In the genomic region with DNA sequence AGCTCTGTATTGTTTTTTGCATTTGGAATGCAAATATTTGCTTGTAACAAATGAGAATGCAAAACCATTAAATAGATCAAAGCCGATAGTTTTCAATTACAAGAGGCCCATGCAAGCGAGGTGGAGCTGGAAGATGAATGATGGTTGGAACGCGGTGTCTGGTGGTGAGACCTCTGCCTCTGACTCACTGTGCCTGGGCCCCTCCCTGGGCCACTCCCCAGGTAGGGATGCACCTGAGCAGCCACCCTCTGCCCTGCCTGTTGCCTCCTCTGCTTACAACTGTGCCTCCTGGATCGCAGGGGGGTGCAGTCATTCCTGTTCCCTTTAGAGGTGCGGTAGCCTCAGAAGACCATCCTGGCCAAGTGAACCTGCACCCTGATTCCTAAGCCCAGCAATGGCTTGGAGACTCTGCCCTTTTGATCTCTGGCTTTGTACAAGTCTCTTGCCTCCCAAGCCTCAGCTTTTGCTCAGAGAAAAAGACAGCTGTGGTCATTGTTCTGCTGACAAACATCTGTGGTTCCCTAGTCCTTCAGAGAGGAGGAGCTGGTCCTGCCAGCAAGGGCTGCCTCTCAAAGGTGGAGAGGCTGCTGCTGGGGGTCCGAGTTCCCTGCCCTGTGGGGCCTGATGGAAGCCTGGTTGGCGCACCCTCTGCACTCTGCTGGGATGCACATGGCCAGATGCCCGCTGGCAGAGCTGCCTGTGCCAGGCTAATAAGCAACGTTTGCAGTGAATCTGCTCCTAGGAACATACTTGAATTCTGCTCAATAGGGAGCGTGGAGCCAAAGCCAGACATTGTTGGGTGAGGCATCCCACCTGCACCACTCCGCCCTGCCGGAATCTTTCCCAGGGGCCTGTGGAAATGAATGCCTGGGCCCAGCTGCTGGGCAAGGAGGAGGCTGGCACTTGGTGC, we compare ENCODE assay signal across 2 cellular contexts.
TF ChIP-seq lines count a peak whose summit lies in the region.

No MANE protein-coding gene starts in this region.

TF ChIP-seq in SK-N-SH, 30 proteins besides CTCF, POLR2A, EP300 and RAD21 (continued from another document):
- TF ChIP-seq, protein P1, sequence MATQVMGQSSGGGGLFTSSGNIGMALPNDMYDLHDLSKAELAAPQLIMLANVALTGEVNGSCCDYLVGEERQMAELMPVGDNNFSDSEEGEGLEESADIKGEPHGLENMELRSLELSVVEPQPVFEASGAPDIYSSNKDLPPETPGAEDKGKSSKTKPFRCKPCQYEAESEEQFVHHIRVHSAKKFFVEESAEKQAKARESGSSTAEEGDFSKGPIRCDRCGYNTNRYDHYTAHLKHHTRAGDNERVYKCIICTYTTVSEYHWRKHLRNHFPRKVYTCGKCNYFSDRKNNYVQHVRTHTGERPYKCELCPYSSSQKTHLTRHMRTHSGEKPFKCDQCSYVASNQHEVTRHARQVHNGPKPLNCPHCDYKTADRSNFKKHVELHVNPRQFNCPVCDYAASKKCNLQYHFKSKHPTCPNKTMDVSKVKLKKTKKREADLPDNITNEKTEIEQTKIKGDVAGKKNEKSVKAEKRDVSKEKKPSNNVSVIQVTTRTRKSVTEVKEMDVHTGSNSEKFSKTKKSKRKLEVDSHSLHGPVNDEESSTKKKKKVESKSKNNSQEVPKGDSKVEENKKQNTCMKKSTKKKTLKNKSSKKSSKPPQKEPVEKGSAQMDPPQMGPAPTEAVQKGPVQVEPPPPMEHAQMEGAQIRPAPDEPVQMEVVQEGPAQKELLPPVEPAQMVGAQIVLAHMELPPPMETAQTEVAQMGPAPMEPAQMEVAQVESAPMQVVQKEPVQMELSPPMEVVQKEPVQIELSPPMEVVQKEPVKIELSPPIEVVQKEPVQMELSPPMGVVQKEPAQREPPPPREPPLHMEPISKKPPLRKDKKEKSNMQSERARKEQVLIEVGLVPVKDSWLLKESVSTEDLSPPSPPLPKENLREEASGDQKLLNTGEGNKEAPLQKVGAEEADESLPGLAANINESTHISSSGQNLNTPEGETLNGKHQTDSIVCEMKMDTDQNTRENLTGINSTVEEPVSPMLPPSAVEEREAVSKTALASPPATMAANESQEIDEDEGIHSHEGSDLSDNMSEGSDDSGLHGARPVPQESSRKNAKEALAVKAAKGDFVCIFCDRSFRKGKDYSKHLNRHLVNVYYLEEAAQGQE (IDR thresholded peaks at IDR 0.05; ENCODE audit: low read depth, low read length): no peak
TF ChIP-seq in SK-N-SH: peak in this region for 0.

TF ChIP-seq in SK-N-SH treated with all-trans-retinoic acid at 6 μM for 48 hours, 23 proteins besides CTCF, POLR2A, EP300 and RAD21 (continued from another document):
- TF ChIP-seq, protein P2, sequence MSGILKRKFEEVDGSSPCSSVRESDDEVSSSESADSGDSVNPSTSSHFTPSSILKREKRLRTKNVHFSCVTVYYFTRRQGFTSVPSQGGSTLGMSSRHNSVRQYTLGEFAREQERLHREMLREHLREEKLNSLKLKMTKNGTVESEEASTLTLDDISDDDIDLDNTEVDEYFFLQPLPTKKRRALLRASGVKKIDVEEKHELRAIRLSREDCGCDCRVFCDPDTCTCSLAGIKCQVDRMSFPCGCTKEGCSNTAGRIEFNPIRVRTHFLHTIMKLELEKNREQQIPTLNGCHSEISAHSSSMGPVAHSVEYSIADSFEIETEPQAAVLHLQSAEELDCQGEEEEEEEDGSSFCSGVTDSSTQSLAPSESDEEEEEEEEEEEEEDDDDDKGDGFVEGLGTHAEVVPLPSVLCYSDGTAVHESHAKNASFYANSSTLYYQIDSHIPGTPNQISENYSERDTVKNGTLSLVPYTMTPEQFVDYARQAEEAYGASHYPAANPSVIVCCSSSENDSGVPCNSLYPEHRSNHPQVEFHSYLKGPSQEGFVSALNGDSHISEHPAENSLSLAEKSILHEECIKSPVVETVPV (CRISPR knock-in tag; IDR thresholded peaks at IDR 0.05): no peak
- TF ChIP-seq GLIS3 (CRISPR knock-in tag; IDR thresholded peaks at IDR 0.05) (no peak), ZFP30 (CRISPR knock-in tag; IDR thresholded peaks at IDR 0.05) (no peak), CSDC2 (CRISPR knock-in tag; IDR thresholded peaks at IDR 0.05) (no peak), ZNF565 (CRISPR knock-in tag; conservative IDR thresholded peaks at IDR 0.05; ENCODE audit: low read depth) (no peak), ESRRG (CRISPR knock-in tag; IDR thresholded peaks at IDR 0.05) (no peak), PPARA (CRISPR knock-in tag; IDR thresholded peaks at IDR 0.05; ENCODE audit: borderline replicate concordance) (no peak), ISL1 (CRISPR knock-in tag; IDR thresholded peaks at IDR 0.05) (no peak), ZC3H10 (CRISPR knock-in tag; IDR thresholded peaks at IDR 0.05) (no peak), TCF4 (CRISPR knock-in tag; IDR thresholded peaks at IDR 0.05; ENCODE audit: borderline replicate concordance) (no peak)
- TF ChIP-seq, protein P3, sequence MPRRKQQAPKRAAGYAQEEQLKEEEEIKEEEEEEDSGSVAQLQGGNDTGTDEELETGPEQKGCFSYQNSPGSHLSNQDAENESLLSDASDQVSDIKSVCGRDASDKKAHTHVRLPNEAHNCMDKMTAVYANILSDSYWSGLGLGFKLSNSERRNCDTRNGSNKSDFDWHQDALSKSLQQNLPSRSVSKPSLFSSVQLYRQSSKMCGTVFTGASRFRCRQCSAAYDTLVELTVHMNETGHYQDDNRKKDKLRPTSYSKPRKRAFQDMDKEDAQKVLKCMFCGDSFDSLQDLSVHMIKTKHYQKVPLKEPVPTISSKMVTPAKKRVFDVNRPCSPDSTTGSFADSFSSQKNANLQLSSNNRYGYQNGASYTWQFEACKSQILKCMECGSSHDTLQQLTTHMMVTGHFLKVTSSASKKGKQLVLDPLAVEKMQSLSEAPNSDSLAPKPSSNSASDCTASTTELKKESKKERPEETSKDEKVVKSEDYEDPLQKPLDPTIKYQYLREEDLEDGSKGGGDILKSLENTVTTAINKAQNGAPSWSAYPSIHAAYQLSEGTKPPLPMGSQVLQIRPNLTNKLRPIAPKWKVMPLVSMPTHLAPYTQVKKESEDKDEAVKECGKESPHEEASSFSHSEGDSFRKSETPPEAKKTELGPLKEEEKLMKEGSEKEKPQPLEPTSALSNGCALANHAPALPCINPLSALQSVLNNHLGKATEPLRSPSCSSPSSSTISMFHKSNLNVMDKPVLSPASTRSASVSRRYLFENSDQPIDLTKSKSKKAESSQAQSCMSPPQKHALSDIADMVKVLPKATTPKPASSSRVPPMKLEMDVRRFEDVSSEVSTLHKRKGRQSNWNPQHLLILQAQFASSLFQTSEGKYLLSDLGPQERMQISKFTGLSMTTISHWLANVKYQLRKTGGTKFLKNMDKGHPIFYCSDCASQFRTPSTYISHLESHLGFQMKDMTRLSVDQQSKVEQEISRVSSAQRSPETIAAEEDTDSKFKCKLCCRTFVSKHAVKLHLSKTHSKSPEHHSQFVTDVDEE (CRISPR knock-in tag; IDR thresholded peaks at IDR 0.05): no peak
- TF ChIP-seq, protein P4, sequence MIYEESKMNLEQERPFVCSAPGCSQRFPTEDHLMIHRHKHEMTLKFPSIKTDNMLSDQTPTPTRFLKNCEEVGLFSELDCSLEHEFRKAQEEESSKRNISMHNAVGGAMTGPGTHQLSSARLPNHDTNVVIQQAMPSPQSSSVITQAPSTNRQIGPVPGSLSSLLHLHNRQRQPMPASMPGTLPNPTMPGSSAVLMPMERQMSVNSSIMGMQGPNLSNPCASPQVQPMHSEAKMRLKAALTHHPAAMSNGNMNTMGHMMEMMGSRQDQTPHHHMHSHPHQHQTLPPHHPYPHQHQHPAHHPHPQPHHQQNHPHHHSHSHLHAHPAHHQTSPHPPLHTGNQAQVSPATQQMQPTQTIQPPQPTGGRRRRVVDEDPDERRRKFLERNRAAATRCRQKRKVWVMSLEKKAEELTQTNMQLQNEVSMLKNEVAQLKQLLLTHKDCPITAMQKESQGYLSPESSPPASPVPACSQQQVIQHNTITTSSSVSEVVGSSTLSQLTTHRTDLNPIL (CRISPR knock-in tag; IDR thresholded peaks at IDR 0.05; ENCODE audit: low read depth): no peak
- TF ChIP-seq, protein P5, sequence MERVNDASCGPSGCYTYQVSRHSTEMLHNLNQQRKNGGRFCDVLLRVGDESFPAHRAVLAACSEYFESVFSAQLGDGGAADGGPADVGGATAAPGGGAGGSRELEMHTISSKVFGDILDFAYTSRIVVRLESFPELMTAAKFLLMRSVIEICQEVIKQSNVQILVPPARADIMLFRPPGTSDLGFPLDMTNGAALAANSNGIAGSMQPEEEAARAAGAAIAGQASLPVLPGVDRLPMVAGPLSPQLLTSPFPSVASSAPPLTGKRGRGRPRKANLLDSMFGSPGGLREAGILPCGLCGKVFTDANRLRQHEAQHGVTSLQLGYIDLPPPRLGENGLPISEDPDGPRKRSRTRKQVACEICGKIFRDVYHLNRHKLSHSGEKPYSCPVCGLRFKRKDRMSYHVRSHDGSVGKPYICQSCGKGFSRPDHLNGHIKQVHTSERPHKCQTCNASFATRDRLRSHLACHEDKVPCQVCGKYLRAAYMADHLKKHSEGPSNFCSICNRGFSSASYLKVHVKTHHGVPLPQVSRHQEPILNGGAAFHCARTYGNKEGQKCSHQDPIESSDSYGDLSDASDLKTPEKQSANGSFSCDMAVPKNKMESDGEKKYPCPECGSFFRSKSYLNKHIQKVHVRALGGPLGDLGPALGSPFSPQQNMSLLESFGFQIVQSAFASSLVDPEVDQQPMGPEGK (CRISPR knock-in tag; IDR thresholded peaks at IDR 0.05; ENCODE audit: borderline replicate concordance): no peak
TF ChIP-seq in SK-N-SH treated with all-trans-retinoic acid at 6 μM for 48 hours: peak in this region for 0.
